In genomic region chr12:81499809-81500208, GRCh38 we compare ENCODE assay signal across 16 cellular contexts.
DNase-seq lines count a peak whose midpoint lies in the region; ATAC-seq and TF ChIP-seq lines count a peak whose summit lies in the region.
"Had no signal": no experiment of that assay in that cellular context is flagged by ENCODE, and none has a peak within 500 bp of the region (broad histone marks: within the 10 kb centered on the region; RNA-seq: fewer than 3 reads in every experiment).

No MANE protein-coding gene starts in this region.

- no peak overlapping the region for H3K4me2 ChIP-seq in smooth muscle cell

- no peak overlapping the region for H3K4me3 Mint-ChIP-seq in activated T-helper 1 cell treated with anti-CD3 and anti-CD28 coated beads, Interleukin-12 subunit alpha, Interleukin-12 subunit beta, Interleukin-2, Interleukin-4 antibody, amounts not matched to agents 30 ng/mL and 10 ng/mL and 1 ng/mL, durations not matched to agents 14 hours and 24 hours and 36 hours

- H3K36me3 ChIP-seq in right atrium auricular region = no peaks in the 10 kb centered on the region
- no peaks in the 10 kb centered on the region for H3K36me3 ChIP-seq in smooth muscle cell (ENCODE audit: low read depth)
- H3K36me3 ChIP-seq: BE2C had no signal

- no peak overlapping the region for H3K27ac Mint-ChIP-seq in activated T-helper 1 cell treated with anti-CD3 and anti-CD28 coated beads, Interleukin-12 subunit alpha, Interleukin-12 subunit beta, Interleukin-2, Interleukin-4 antibody, amounts not matched to agents 30 ng/mL and 10 ng/mL and 1 ng/mL, durations not matched to agents 14 hours and 24 hours and 36 hours

- H3K9ac ChIP-seq in smooth muscle cell (ENCODE audit: low read depth) = no peak overlapping the region

- H3K36me3 Mint-ChIP-seq in activated T-helper 1 cell treated with anti-CD3 and anti-CD28 coated beads, Interleukin-12 subunit alpha, Interleukin-12 subunit beta, Interleukin-2, Interleukin-4 antibody, amounts not matched to agents 30 ng/mL and 10 ng/mL and 1 ng/mL, durations not matched to agents 14 hours and 24 hours and 36 hours (ENCODE audit: low read depth) = no peaks in the 10 kb centered on the region

- intact Hi-C loops in Right ventricle myocardium superior (cut with DNase I) = no loop called here
- intact Hi-C loops in activated T-helper 1 cell treated with anti-CD3 and anti-CD28 coated beads, Interleukin-12 subunit alpha, Interleukin-12 subunit beta, Interleukin-2, Interleukin-4 antibody, amounts not matched to agents 30 ng/mL and 10 ng/mL and 1 ng/mL, durations not matched to agents 14 hours and 24 hours and 36 hours (cut with micrococcal nuclease) = no loop called here

- H3K9me3 ChIP-seq in right atrium auricular region (no peaks in the 10 kb centered on the region), smooth muscle cell (replicated peaks; ENCODE audit: low read depth) (peaks cover 8% of the 10 kb centered on the region)
- H3K9me3 ChIP-seq: BE2C had no signal

- no peaks in the 10 kb centered on the region for H3F3A ChIP-seq in smooth muscle cell (ENCODE audit: low read depth)

- no peaks in the 10 kb centered on the region for H4K20me1 ChIP-seq in smooth muscle cell (ENCODE audit: low read depth)

- peak; percentile 52 for DNase-seq in NCI-H82 treated with DMSO at 0.1 percent for 48 hours (lab: John Stamatoyannopoulos, UW; ENCODE audit: unreplicated experiment)
- no peak for DNase-seq in Right ventricle myocardium superior
- DNase-seq in right atrium auricular region (ENCODE audit: low spot score) = no peak
- no peak for DNase-seq in smooth muscle cell (lab: John Stamatoyannopoulos, UW; ENCODE audit: unreplicated experiment)
- no peak for DNase-seq in activated T-helper 1 cell treated with anti-CD3 and anti-CD28 coated beads, Interleukin-12 subunit alpha, Interleukin-12 subunit beta, Interleukin-2, Interleukin-4 antibody, amounts not matched to agents 30 ng/mL and 10 ng/mL and 1 ng/mL, durations not matched to agents 14 hours and 24 hours and 36 hours (ENCODE audit: low spot score)
- no peak for DNase-seq in NCI-H748 treated with DMSO at 0.1 percent for 48 hours (lab: John Stamatoyannopoulos, UW)
- DNase-seq: BE2C, DND-41, GOT3, HCEC 1CT, KBM-7, NCI-H1092, NCI-H1436 treated with DMSO at 0.1 percent for 48 hours, NCI-H1930, NCI-H69 had no signal

- H3K9me3 Mint-ChIP-seq in activated T-helper 1 cell treated with anti-CD3 and anti-CD28 coated beads, Interleukin-12 subunit alpha, Interleukin-12 subunit beta, Interleukin-2, Interleukin-4 antibody, amounts not matched to agents 30 ng/mL and 10 ng/mL and 1 ng/mL, durations not matched to agents 14 hours and 24 hours and 36 hours = no peaks in the 10 kb centered on the region

- H3K4me3 ChIP-seq in right atrium auricular region (no peak overlapping the region), smooth muscle cell (no peak overlapping the region)

- 85% methylated on average over 4 of the region's 4 CpGs for WGBS in smooth muscle cell (ENCODE audit: low lambda C conversion rate)

- no peaks in the 10 kb centered on the region for H3K27me3 ChIP-seq in right atrium auricular region
- no peaks in the 10 kb centered on the region for H3K27me3 ChIP-seq in smooth muscle cell (ENCODE audit: low read depth)
- H3K27me3 ChIP-seq: BE2C had no signal

- H3K27me3 Mint-ChIP-seq in activated T-helper 1 cell treated with anti-CD3 and anti-CD28 coated beads, Interleukin-12 subunit alpha, Interleukin-12 subunit beta, Interleukin-2, Interleukin-4 antibody, amounts not matched to agents 30 ng/mL and 10 ng/mL and 1 ng/mL, durations not matched to agents 14 hours and 24 hours and 36 hours (ENCODE audit: insufficient read depth) = no peaks in the 10 kb centered on the region

- H3K4me1 ChIP-seq in right atrium auricular region (no peaks in the 10 kb centered on the region), smooth muscle cell (ENCODE audit: low read depth) (peaks cover 5% of the 10 kb centered on the region)
- H3K4me1 ChIP-seq: BE2C had no signal

- H2AFZ ChIP-seq in smooth muscle cell (ENCODE audit: low read depth) = peak overlapping the region; percentile 44

- H3K79me2 ChIP-seq in smooth muscle cell (ENCODE audit: low read depth) = no peaks in the 10 kb centered on the region

- H3K27ac ChIP-seq in right atrium auricular region = peak overlapping the region; percentile 32 to 44
- no peak overlapping the region for H3K27ac ChIP-seq in smooth muscle cell (ENCODE audit: low read depth)

- H3K4me1 Mint-ChIP-seq in activated T-helper 1 cell treated with anti-CD3 and anti-CD28 coated beads, Interleukin-12 subunit alpha, Interleukin-12 subunit beta, Interleukin-2, Interleukin-4 antibody, amounts not matched to agents 30 ng/mL and 10 ng/mL and 1 ng/mL, durations not matched to agents 14 hours and 24 hours and 36 hours (ENCODE audit: low read depth) = no peaks in the 10 kb centered on the region

- ATAC-seq in Right ventricle myocardium superior (ENCODE audit: poor library complexity) = peak; percentile 89
- ATAC-seq in GM19395 (IDR thresholded peaks at IDR 0.05; ENCODE audit: unreplicated experiment) = no peak

- no peak for TF ChIP-seq CTCF in right atrium auricular region (IDR thresholded peaks at IDR 0.05)
- no peak for TF ChIP-seq CTCF in smooth muscle cell (IDR thresholded peaks at IDR 0.05; ENCODE audit: borderline replicate concordance, insufficient read depth, poor library complexity, severe bottlenecking)
